9 cellular contexts compared by ENCODE assay signal in genomic region chr6:27592107-27592480, GRCh38.
DNase-seq lines count a peak whose midpoint lies in the region; ATAC-seq and TF ChIP-seq lines count a peak whose summit lies in the region.
"Had no signal": no experiment of that assay in that cellular context is flagged by ENCODE, and none has a peak within 500 bp of the region (broad histone marks: within the 10 kb centered on the region; RNA-seq: fewer than 3 reads in every experiment).

No MANE protein-coding gene starts in this region.

- H3K27ac Mint-ChIP-seq in progenitor cell of endocrine pancreas: no peak overlapping the region
- H3K27ac Mint-ChIP-seq in activated T-helper 17 cell treated with anti-CD3 and anti-CD28 coated beads, Interleukin-2, amount 50 U/mL, for 72 hours: no peak overlapping the region

- H3K9me3 Mint-ChIP-seq in progenitor cell of endocrine pancreas (ENCODE audit: low read depth): no peaks in the 10 kb centered on the region
- no peaks in the 10 kb centered on the region for H3K9me3 Mint-ChIP-seq in activated T-helper 17 cell treated with anti-CD3 and anti-CD28 coated beads, Interleukin-2, amount 50 U/mL, for 72 hours

- peak; percentile 61 for DNase-seq in ELF-1 (ENCODE audit: low read depth, low spot score)
- DNase-seq in SW480 (ENCODE audit: low spot score): peak; percentile 10
- peak; percentile 28 for DNase-seq in iPS-NIHi11 (ENCODE audit: low spot score)
- DNase-seq in progenitor cell of endocrine pancreas (ENCODE audit: low spot score, unreplicated experiment): no peak
- no peak for DNase-seq in DMS153 treated with DMSO at 0.1 percent for 48 hours (lab: John Stamatoyannopoulos, UW; ENCODE audit: unreplicated experiment)
- DNase-seq: activated CD4-positive, alpha-beta T cell treated with anti-CD3 and anti-CD28 coated beads, Interleukin-2, amount 50 U/mL, for 1 hour had no signal

- peak; percentile 36 for ATAC-seq in HG03045 (IDR thresholded peaks at IDR 0.05; ENCODE audit: unreplicated experiment)
- ATAC-seq in activated T-helper 17 cell treated with anti-CD3 and anti-CD28 coated beads, Interleukin-2, amount 50 U/mL, for 72 hours (replicated peaks): no peak
- no peak for ATAC-seq in GM19452 (IDR thresholded peaks at IDR 0.05; ENCODE audit: unreplicated experiment)

- no peak overlapping the region for H3K4me3 Mint-ChIP-seq in progenitor cell of endocrine pancreas (ENCODE audit: low read depth)
- H3K4me3 Mint-ChIP-seq in activated T-helper 17 cell treated with anti-CD3 and anti-CD28 coated beads, Interleukin-2, amount 50 U/mL, for 72 hours: no peak overlapping the region

- H3K27me3 Mint-ChIP-seq in progenitor cell of endocrine pancreas: peaks cover 19% of the 10 kb centered on the region
- peaks cover 30% of the 10 kb centered on the region for H3K27me3 Mint-ChIP-seq in activated T-helper 17 cell treated with anti-CD3 and anti-CD28 coated beads, Interleukin-2, amount 50 U/mL, for 72 hours

- no peaks in the 10 kb centered on the region for H3K36me3 Mint-ChIP-seq in progenitor cell of endocrine pancreas (ENCODE audit: insufficient read depth)
- H3K36me3 Mint-ChIP-seq in activated T-helper 17 cell treated with anti-CD3 and anti-CD28 coated beads, Interleukin-2, amount 50 U/mL, for 72 hours (ENCODE audit: low read depth): no peaks in the 10 kb centered on the region

- TF ChIP-seq CTCF in progenitor cell of endocrine pancreas (IDR thresholded peaks at IDR 0.05; ENCODE audit: unreplicated experiment): no peak

- peaks cover under 1% of the 10 kb centered on the region for H3K4me1 Mint-ChIP-seq in progenitor cell of endocrine pancreas (ENCODE audit: low read depth)
- no peaks in the 10 kb centered on the region for H3K4me1 Mint-ChIP-seq in activated T-helper 17 cell treated with anti-CD3 and anti-CD28 coated beads, Interleukin-2, amount 50 U/mL, for 72 hours

Comparison
In these comparisons a context has a peak if more than half of its experiments do, and no peak if none do; other contexts are left out.
1. DNase-seq: peak in ELF-1 (single experiment), SW480 (single experiment) and iPS-NIHi11 (single experiment); none in progenitor cell of endocrine pancreas (single experiment) and DMS153 treated with DMSO at 0.1 percent for 48 hours (single experiment).